Comparison of ENCODE assay signal across 8 cellular contexts in the genomic region with DNA sequence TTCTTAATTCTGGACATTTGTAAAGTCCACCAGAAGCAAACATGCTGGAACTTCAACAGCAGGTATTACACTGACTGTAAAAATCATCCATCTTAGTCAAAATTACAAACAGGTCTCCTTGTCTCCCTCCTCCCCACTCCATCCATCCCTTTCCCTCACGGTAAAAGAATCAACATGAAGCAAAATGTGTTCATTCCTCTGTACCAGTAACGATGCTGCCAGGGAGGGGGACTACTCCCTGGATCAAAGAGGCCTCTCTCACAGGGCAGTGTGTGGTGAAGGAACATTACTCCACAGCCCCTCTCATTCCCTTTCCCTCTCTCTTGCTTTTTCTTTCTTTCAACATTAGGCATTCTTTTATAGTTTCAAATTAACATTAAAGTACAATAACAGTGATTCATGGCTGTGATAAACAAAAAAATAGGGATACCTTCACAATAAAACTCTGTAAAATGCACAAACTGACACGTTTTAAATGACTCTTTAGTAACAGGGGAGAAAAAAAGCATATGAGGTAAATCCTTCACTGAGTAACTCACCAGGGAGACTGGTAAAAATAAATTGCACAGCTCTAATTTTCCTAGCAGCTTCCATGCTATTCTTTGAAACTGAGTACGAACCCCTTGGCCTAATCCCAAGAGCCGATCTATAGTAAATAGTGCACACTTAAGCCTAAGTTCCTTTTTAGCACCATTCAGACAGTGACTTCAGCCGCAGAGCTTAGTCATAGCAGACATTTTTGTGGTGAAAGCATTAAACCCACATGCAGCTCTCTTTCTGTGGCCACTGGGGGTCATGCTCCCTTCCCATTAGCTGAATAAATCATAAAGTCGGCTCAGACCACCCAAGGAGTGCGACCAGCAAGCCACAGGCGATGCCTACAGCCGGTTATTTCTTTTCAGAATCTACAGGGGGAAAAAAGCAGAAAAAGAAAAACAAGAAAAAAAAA.
DNase-seq lines count a peak whose midpoint lies in the region; ATAC-seq and TF ChIP-seq lines count a peak whose summit lies in the region.

No MANE protein-coding gene starts in this region.

- no peaks in the 10 kb centered on the region for H3K36me3 Mint-ChIP-seq in T-helper 2 cell treated with Interferon-gamma antibody and Interleukin-4, amounts not matched to agents 5 μg/mL and 100 μg/mL, for 36 hours (ENCODE audit: low read depth)
- no peaks in the 10 kb centered on the region for H3K36me3 Mint-ChIP-seq in type B pancreatic cell

- peak; percentile 10 for DNase-seq in T-helper 2 cell treated with Interferon-gamma antibody and Interleukin-4, amounts not matched to agents 5 μg/mL and 100 μg/mL, for 36 hours (ENCODE audit: low spot score)
- peak; percentile 97 for DNase-seq in glomerular visceral epithelial cell (ENCODE audit: extremely low spot score)
- DNase-seq in type B pancreatic cell (ENCODE audit: extremely low spot score, unreplicated experiment) = peak; percentile 73
- DNase-seq in activated T-cell treated with anti-CD3 and anti-CD28 coated beads for 4 hours = no peak
- no peak for DNase-seq in NCI-H2029 (lab: John Stamatoyannopoulos, UW)

- ATAC-seq in GM21515 (IDR thresholded peaks at IDR 0.05; ENCODE audit: unreplicated experiment) = peak; percentile 98
- ATAC-seq in HG03558 (IDR thresholded peaks at IDR 0.05; ENCODE audit: extremely low read depth, unreplicated experiment) = peak; percentile 92

- H3K4me3 Mint-ChIP-seq in T-helper 2 cell treated with Interferon-gamma antibody and Interleukin-4, amounts not matched to agents 5 μg/mL and 100 μg/mL, for 36 hours = no peak overlapping the region
- peak overlapping the region; percentile 36 for H3K4me3 Mint-ChIP-seq in type B pancreatic cell

- H3K9me3 Mint-ChIP-seq in T-helper 2 cell treated with Interferon-gamma antibody and Interleukin-4, amounts not matched to agents 5 μg/mL and 100 μg/mL, for 36 hours = no peaks in the 10 kb centered on the region
- H3K9me3 Mint-ChIP-seq in type B pancreatic cell = no peaks in the 10 kb centered on the region

- peaks cover 24% of the 10 kb centered on the region for H3K27me3 Mint-ChIP-seq in T-helper 2 cell treated with Interferon-gamma antibody and Interleukin-4, amounts not matched to agents 5 μg/mL and 100 μg/mL, for 36 hours (ENCODE audit: low read depth)
- H3K27me3 Mint-ChIP-seq in type B pancreatic cell = peaks cover 33% of the 10 kb centered on the region

- no peak overlapping the region for H3K27ac Mint-ChIP-seq in T-helper 2 cell treated with Interferon-gamma antibody and Interleukin-4, amounts not matched to agents 5 μg/mL and 100 μg/mL, for 36 hours
- peak overlapping the region; percentile 28 for H3K27ac Mint-ChIP-seq in type B pancreatic cell

- H3K4me1 Mint-ChIP-seq in T-helper 2 cell treated with Interferon-gamma antibody and Interleukin-4, amounts not matched to agents 5 μg/mL and 100 μg/mL, for 36 hours (ENCODE audit: low read depth) = peaks cover 2% of the 10 kb centered on the region
- peaks cover 56% of the 10 kb centered on the region for H3K4me1 Mint-ChIP-seq in type B pancreatic cell (ENCODE audit: unreplicated experiment)

- TF ChIP-seq CTCF in GM12872 (IDR thresholded peaks at IDR 0.05; ENCODE audit: insufficient read depth, low read depth, low read length) (0 out of 3 replicates have a peak, but pooled peaks have one; percentile 20), type B pancreatic cell (conservative IDR thresholded peaks at IDR 0.05) (peak; percentile 61)

Comparison
In these comparisons a context has a peak if more than half of its experiments do, and no peak if none do; other contexts are left out.
1. DNase-seq: peak in T-helper 2 cell treated with Interferon-gamma antibody and Interleukin-4, amounts not matched to agents 5 μg/mL and 100 μg/mL, for 36 hours (single experiment), glomerular visceral epithelial cell (single experiment) and type B pancreatic cell (single experiment); none in activated T-cell treated with anti-CD3 and anti-CD28 coated beads for 4 hours (single experiment) and NCI-H2029 (single experiment).